ENCODE assay signal across 2 cellular contexts in the genomic region with DNA sequence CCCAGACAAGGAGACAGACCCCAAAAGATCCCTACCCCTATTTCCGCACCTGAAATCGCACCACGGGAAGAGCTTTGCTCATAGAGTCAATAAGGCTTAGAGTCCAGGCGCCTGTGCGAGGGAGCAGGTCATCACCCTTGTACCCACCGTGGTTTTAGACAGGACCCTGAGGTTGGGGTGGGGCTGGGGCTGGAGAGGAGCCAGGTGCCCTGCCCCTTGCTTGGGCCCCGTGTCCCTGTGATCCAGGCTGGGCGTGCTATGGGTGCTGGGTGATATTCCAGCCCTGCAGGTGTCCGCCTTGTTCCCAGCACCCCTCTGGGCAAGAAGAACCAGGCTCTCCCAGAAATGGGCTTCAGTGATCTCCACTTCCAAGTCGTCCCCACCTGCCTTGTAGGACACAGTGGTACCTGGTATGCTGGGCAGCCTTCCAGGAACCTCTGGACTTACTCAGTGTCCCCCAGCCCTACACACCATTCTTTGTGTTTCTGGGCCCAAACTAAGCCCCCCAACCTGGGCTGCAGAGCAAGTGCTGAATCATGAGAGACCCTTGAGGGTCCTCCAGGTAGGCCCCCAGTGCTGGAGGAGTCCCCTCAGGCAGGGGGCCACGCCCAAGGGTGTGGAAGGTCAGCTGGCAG.
TF ChIP-seq lines count a peak whose summit lies in the region.

No MANE protein-coding gene starts in this region.

TF ChIP-seq in WTC11, 78 proteins besides CTCF, POLR2A, EP300 and RAD21 (continued from another document and continues in another):
- TF ChIP-seq, protein P1, sequence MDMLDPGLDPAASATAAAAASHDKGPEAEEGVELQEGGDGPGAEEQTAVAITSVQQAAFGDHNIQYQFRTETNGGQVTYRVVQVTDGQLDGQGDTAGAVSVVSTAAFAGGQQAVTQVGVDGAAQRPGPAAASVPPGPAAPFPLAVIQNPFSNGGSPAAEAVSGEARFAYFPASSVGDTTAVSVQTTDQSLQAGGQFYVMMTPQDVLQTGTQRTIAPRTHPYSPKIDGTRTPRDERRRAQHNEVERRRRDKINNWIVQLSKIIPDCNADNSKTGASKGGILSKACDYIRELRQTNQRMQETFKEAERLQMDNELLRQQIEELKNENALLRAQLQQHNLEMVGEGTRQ (CRISPR knock-in tag; IDR thresholded peaks at IDR 0.05), result no peak
- TF ChIP-seq, protein P2, sequence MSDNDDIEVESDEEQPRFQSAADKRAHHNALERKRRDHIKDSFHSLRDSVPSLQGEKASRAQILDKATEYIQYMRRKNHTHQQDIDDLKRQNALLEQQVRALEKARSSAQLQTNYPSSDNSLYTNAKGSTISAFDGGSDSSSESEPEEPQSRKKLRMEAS (CRISPR knock-in tag; IDR thresholded peaks at IDR 0.05), result no peak
- TF ChIP-seq, protein P3, sequence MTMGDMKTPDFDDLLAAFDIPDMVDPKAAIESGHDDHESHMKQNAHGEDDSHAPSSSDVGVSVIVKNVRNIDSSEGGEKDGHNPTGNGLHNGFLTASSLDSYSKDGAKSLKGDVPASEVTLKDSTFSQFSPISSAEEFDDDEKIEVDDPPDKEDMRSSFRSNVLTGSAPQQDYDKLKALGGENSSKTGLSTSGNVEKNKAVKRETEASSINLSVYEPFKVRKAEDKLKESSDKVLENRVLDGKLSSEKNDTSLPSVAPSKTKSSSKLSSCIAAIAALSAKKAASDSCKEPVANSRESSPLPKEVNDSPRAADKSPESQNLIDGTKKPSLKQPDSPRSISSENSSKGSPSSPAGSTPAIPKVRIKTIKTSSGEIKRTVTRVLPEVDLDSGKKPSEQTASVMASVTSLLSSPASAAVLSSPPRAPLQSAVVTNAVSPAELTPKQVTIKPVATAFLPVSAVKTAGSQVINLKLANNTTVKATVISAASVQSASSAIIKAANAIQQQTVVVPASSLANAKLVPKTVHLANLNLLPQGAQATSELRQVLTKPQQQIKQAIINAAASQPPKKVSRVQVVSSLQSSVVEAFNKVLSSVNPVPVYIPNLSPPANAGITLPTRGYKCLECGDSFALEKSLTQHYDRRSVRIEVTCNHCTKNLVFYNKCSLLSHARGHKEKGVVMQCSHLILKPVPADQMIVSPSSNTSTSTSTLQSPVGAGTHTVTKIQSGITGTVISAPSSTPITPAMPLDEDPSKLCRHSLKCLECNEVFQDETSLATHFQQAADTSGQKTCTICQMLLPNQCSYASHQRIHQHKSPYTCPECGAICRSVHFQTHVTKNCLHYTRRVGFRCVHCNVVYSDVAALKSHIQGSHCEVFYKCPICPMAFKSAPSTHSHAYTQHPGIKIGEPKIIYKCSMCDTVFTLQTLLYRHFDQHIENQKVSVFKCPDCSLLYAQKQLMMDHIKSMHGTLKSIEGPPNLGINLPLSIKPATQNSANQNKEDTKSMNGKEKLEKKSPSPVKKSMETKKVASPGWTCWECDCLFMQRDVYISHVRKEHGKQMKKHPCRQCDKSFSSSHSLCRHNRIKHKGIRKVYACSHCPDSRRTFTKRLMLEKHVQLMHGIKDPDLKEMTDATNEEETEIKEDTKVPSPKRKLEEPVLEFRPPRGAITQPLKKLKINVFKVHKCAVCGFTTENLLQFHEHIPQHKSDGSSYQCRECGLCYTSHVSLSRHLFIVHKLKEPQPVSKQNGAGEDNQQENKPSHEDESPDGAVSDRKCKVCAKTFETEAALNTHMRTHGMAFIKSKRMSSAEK (CRISPR knock-in tag; IDR thresholded peaks at IDR 0.05; ENCODE audit: borderline replicate concordance), result no peak
- TF ChIP-seq, protein P4, sequence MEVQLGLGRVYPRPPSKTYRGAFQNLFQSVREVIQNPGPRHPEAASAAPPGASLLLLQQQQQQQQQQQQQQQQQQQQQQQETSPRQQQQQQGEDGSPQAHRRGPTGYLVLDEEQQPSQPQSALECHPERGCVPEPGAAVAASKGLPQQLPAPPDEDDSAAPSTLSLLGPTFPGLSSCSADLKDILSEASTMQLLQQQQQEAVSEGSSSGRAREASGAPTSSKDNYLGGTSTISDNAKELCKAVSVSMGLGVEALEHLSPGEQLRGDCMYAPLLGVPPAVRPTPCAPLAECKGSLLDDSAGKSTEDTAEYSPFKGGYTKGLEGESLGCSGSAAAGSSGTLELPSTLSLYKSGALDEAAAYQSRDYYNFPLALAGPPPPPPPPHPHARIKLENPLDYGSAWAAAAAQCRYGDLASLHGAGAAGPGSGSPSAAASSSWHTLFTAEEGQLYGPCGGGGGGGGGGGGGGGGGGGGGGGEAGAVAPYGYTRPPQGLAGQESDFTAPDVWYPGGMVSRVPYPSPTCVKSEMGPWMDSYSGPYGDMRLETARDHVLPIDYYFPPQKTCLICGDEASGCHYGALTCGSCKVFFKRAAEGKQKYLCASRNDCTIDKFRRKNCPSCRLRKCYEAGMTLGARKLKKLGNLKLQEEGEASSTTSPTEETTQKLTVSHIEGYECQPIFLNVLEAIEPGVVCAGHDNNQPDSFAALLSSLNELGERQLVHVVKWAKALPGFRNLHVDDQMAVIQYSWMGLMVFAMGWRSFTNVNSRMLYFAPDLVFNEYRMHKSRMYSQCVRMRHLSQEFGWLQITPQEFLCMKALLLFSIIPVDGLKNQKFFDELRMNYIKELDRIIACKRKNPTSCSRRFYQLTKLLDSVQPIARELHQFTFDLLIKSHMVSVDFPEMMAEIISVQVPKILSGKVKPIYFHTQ (CRISPR knock-in tag; IDR thresholded peaks at IDR 0.05), result no peak
- TF ChIP-seq ZBTB21 (CRISPR knock-in tag; IDR thresholded peaks at IDR 0.05; ENCODE audit: borderline replicate concordance) (no peak), NR3C1 (CRISPR knock-in tag; conservative IDR thresholded peaks at IDR 0.05; ENCODE audit: low read depth) (no peak)
- TF ChIP-seq, protein P5, sequence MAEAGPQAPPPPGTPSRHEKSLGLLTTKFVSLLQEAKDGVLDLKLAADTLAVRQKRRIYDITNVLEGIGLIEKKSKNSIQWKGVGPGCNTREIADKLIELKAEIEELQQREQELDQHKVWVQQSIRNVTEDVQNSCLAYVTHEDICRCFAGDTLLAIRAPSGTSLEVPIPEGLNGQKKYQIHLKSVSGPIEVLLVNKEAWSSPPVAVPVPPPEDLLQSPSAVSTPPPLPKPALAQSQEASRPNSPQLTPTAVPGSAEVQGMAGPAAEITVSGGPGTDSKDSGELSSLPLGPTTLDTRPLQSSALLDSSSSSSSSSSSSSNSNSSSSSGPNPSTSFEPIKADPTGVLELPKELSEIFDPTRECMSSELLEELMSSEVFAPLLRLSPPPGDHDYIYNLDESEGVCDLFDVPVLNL (CRISPR knock-in tag; IDR thresholded peaks at IDR 0.05; ENCODE audit: borderline replicate concordance, low read depth), result no peak

TF ChIP-seq in SK-N-SH treated with all-trans-retinoic acid at 6 μM for 48 hours, 23 proteins besides CTCF, POLR2A, EP300 and RAD21 (continued from another document):
- TF ChIP-seq, protein P6, sequence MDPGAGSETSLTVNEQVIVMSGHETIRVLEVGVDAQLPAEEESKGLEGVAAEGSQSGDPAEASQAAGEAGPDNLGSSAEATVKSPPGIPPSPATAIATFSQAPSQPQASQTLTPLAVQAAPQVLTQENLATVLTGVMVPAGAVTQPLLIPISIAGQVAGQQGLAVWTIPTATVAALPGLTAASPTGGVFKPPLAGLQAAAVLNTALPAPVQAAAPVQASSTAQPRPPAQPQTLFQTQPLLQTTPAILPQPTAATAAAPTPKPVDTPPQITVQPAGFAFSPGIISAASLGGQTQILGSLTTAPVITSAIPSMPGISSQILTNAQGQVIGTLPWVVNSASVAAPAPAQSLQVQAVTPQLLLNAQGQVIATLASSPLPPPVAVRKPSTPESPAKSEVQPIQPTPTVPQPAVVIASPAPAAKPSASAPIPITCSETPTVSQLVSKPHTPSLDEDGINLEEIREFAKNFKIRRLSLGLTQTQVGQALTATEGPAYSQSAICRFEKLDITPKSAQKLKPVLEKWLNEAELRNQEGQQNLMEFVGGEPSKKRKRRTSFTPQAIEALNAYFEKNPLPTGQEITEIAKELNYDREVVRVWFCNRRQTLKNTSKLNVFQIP (CRISPR knock-in tag; IDR thresholded peaks at IDR 0.05; ENCODE audit: borderline replicate concordance, low read depth), result no peak
- no peak for TF ChIP-seq ZNF8 (CRISPR knock-in tag; IDR thresholded peaks at IDR 0.05)
- TF ChIP-seq, protein P7, sequence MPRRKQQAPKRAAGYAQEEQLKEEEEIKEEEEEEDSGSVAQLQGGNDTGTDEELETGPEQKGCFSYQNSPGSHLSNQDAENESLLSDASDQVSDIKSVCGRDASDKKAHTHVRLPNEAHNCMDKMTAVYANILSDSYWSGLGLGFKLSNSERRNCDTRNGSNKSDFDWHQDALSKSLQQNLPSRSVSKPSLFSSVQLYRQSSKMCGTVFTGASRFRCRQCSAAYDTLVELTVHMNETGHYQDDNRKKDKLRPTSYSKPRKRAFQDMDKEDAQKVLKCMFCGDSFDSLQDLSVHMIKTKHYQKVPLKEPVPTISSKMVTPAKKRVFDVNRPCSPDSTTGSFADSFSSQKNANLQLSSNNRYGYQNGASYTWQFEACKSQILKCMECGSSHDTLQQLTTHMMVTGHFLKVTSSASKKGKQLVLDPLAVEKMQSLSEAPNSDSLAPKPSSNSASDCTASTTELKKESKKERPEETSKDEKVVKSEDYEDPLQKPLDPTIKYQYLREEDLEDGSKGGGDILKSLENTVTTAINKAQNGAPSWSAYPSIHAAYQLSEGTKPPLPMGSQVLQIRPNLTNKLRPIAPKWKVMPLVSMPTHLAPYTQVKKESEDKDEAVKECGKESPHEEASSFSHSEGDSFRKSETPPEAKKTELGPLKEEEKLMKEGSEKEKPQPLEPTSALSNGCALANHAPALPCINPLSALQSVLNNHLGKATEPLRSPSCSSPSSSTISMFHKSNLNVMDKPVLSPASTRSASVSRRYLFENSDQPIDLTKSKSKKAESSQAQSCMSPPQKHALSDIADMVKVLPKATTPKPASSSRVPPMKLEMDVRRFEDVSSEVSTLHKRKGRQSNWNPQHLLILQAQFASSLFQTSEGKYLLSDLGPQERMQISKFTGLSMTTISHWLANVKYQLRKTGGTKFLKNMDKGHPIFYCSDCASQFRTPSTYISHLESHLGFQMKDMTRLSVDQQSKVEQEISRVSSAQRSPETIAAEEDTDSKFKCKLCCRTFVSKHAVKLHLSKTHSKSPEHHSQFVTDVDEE (CRISPR knock-in tag; IDR thresholded peaks at IDR 0.05), result no peak
- no peak for TF ChIP-seq RARB (CRISPR knock-in tag; IDR thresholded peaks at IDR 0.05)
- TF ChIP-seq BACH2 (CRISPR knock-in tag; IDR thresholded peaks at IDR 0.05; ENCODE audit: borderline replicate concordance), result no peak
- TF ChIP-seq ESRRG (CRISPR knock-in tag; IDR thresholded peaks at IDR 0.05), result no peak
- TF ChIP-seq GLIS3 (CRISPR knock-in tag; IDR thresholded peaks at IDR 0.05), result no peak
- TF ChIP-seq, protein P8, sequence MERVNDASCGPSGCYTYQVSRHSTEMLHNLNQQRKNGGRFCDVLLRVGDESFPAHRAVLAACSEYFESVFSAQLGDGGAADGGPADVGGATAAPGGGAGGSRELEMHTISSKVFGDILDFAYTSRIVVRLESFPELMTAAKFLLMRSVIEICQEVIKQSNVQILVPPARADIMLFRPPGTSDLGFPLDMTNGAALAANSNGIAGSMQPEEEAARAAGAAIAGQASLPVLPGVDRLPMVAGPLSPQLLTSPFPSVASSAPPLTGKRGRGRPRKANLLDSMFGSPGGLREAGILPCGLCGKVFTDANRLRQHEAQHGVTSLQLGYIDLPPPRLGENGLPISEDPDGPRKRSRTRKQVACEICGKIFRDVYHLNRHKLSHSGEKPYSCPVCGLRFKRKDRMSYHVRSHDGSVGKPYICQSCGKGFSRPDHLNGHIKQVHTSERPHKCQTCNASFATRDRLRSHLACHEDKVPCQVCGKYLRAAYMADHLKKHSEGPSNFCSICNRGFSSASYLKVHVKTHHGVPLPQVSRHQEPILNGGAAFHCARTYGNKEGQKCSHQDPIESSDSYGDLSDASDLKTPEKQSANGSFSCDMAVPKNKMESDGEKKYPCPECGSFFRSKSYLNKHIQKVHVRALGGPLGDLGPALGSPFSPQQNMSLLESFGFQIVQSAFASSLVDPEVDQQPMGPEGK (CRISPR knock-in tag; IDR thresholded peaks at IDR 0.05; ENCODE audit: borderline replicate concordance), result no peak
TF ChIP-seq in SK-N-SH treated with all-trans-retinoic acid at 6 μM for 48 hours: peak in this region for 0.
